Comparison of ENCODE assay signal across 1 cellular context in the genomic region with DNA sequence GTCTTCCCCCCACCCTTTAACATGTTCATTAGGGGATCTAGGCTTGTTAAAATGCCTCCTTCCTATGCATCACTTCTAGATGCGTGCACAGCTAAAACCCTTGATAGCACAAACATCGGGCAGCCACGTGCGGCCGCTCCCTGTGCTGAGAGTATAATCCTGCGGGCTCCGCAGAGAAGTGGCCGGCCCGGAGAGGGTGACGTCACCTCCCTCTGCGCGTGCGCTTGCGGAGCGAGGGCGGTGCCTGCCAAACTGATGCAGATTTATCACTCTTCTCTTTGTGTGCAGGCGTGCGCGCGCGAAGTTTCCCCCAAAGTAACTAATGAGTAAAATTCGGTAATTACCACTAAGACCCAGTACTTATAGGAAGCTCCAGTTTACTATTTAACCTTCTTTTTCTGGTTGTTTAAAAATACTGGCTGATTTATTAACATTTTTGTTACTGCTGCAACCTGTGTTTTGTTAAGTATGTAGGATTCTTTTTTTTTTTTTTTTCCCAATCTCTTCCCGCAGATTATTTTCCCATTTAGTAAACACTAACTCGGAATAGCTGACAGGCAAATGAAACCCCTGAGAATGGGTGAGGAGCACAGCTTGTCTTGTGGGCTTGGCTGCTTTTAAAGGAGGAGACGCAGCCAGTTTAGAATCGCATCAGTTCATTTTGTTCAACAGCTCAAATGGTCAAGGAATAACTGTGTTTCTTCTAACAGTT.
TF ChIP-seq lines count a peak whose summit lies in the region.

No MANE protein-coding gene starts in this region.

TF ChIP-seq in HepG2, 621 proteins besides CTCF, POLR2A, EP300 and RAD21 (continued from another document):
- TF ChIP-seq, protein P1, sequence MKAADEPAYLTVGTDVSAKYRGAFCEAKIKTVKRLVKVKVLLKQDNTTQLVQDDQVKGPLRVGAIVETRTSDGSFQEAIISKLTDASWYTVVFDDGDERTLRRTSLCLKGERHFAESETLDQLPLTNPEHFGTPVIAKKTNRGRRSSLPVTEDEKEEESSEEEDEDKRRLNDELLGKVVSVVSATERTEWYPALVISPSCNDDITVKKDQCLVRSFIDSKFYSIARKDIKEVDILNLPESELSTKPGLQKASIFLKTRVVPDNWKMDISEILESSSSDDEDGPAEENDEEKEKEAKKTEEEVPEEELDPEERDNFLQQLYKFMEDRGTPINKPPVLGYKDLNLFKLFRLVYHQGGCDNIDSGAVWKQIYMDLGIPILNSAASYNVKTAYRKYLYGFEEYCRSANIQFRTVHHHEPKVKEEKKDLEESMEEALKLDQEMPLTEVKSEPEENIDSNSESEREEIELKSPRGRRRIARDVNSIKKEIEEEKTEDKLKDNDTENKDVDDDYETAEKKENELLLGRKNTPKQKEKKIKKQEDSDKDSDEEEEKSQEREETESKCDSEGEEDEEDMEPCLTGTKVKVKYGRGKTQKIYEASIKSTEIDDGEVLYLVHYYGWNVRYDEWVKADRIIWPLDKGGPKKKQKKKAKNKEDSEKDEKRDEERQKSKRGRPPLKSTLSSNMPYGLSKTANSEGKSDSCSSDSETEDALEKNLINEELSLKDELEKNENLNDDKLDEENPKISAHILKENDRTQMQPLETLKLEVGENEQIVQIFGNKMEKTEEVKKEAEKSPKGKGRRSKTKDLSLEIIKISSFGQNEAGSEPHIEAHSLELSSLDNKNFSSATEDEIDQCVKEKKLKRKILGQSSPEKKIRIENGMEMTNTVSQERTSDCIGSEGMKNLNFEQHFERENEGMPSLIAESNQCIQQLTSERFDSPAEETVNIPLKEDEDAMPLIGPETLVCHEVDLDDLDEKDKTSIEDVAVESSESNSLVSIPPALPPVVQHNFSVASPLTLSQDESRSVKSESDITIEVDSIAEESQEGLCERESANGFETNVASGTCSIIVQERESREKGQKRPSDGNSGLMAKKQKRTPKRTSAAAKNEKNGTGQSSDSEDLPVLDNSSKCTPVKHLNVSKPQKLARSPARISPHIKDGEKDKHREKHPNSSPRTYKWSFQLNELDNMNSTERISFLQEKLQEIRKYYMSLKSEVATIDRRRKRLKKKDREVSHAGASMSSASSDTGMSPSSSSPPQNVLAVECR (CRISPR knock-in tag; IDR thresholded peaks at IDR 0.05; ENCODE audit: borderline replicate concordance), result peak; percentile 51; the same call in 1 of the 2 replicates
- TF ChIP-seq, protein P2, sequence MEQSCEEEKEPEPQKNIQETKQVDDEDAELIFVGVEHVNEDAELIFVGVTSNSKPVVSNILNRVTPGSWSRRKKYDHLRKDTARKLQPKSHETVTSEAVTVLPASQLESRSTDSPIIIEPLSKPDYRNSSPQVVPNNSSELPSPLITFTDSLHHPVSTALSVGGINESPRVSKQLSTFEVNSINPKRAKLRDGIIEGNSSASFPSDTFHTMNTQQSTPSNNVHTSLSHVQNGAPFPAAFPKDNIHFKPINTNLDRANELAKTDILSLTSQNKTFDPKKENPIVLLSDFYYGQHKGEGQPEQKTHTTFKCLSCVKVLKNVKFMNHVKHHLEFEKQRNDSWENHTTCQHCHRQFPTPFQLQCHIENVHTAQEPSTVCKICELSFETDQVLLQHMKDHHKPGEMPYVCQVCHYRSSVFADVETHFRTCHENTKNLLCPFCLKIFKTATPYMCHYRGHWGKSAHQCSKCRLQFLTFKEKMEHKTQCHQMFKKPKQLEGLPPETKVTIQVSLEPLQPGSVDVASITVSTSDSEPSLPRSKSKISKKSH (CRISPR knock-in tag; IDR thresholded peaks at IDR 0.05; ENCODE audit: borderline replicate concordance), result no peak
- TF ChIP-seq HNRNPLL (IDR thresholded peaks at IDR 0.05; ENCODE audit: low read depth, low read length, poor library complexity, severe bottlenecking) (peak; percentile 63), SIN3A (IDR thresholded peaks at IDR 0.05; ENCODE audit: borderline replicate concordance, low read depth, low read length) (0 out of 2 replicates have a peak, but pooled peaks have one; percentile 30), THYN1 (CRISPR knock-in tag; IDR thresholded peaks at IDR 0.05; ENCODE audit: borderline replicate concordance, low read depth) (no peak), HDAC2 (CRISPR knock-in tag; IDR thresholded peaks at IDR 0.05) (0 out of 2 replicates have a peak, but pooled peaks have one; percentile 32), SAP130 (CRISPR knock-in tag; IDR thresholded peaks at IDR 0.05; ENCODE audit: low read depth) (peak; percentile 82), JUN (CRISPR knock-in tag; IDR thresholded peaks at IDR 0.05) (peak; percentile 85), ZNF703 (CRISPR knock-in tag; IDR thresholded peaks at IDR 0.05; ENCODE audit: borderline replicate concordance) (no peak), ZFP62 (CRISPR knock-in tag; IDR thresholded peaks at IDR 0.05) (no peak), MTA1 (CRISPR knock-in tag; IDR thresholded peaks at IDR 0.05; ENCODE audit: borderline replicate concordance) (no peak), MIER2 (CRISPR knock-in tag; IDR thresholded peaks at IDR 0.05) (no peak), NCOA2 (CRISPR knock-in tag; IDR thresholded peaks at IDR 0.05) (no peak), KLF16 (CRISPR knock-in tag; IDR thresholded peaks at IDR 0.05) (0 out of 4 replicates have a peak, but pooled peaks of 1 of the 2 experiments have one; percentile 17), KDM2A (CRISPR knock-in tag; IDR thresholded peaks at IDR 0.05; ENCODE audit: borderline replicate concordance, low read depth) (peak; percentile 41; the same call in 1 of the 2 replicates), RFX5 (IDR thresholded peaks at IDR 0.05; ENCODE audit: low read depth, low read length) (0 out of 2 replicates have a peak, but pooled peaks have one; percentile 30), JUND (CRISPR knock-in tag; IDR thresholded peaks at IDR 0.05) (peak; percentile 69), TP53 (CRISPR knock-in tag; conservative IDR thresholded peaks at IDR 0.05) (no peak), CREM (IDR thresholded peaks at IDR 0.05) (peak; percentile 65), CREM (CRISPR knock-in tag; IDR thresholded peaks at IDR 0.05) (no peak), ZNF883 (CRISPR knock-in tag; IDR thresholded peaks at IDR 0.05; ENCODE audit: not compliant biosample characterization) (peak; percentile 55), KLF12 (CRISPR knock-in tag; IDR thresholded peaks at IDR 0.05; ENCODE audit: borderline replicate concordance) (no peak), ZNF292 (CRISPR knock-in tag; IDR thresholded peaks at IDR 0.05; ENCODE audit: borderline replicate concordance, low read depth) (peak; percentile 35; the same call in 1 of the 2 replicates), DMAP1 (CRISPR knock-in tag; IDR thresholded peaks at IDR 0.05) (peak; percentile 66; the same call in 1 of the 2 replicates), FOSL1 (CRISPR knock-in tag; IDR thresholded peaks at IDR 0.05; ENCODE audit: borderline replicate concordance) (no peak)
- TF ChIP-seq, protein P3, sequence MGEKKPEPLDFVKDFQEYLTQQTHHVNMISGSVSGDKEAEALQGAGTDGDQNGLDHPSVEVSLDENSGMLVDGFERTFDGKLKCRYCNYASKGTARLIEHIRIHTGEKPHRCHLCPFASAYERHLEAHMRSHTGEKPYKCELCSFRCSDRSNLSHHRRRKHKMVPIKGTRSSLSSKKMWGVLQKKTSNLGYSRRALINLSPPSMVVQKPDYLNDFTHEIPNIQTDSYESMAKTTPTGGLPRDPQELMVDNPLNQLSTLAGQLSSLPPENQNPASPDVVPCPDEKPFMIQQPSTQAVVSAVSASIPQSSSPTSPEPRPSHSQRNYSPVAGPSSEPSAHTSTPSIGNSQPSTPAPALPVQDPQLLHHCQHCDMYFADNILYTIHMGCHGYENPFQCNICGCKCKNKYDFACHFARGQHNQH (CRISPR knock-in tag; IDR thresholded peaks at IDR 0.05), result no peak
- TF ChIP-seq, protein P4, sequence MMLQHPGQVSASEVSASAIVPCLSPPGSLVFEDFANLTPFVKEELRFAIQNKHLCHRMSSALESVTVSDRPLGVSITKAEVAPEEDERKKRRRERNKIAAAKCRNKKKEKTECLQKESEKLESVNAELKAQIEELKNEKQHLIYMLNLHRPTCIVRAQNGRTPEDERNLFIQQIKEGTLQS (CRISPR knock-in tag; IDR thresholded peaks at IDR 0.05), result peak; percentile 87
- TF ChIP-seq, protein P5, sequence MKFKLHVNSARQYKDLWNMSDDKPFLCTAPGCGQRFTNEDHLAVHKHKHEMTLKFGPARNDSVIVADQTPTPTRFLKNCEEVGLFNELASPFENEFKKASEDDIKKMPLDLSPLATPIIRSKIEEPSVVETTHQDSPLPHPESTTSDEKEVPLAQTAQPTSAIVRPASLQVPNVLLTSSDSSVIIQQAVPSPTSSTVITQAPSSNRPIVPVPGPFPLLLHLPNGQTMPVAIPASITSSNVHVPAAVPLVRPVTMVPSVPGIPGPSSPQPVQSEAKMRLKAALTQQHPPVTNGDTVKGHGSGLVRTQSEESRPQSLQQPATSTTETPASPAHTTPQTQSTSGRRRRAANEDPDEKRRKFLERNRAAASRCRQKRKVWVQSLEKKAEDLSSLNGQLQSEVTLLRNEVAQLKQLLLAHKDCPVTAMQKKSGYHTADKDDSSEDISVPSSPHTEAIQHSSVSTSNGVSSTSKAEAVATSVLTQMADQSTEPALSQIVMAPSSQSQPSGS (CRISPR knock-in tag; IDR thresholded peaks at IDR 0.05), result peak; percentile 99
- TF ChIP-seq, protein P6, sequence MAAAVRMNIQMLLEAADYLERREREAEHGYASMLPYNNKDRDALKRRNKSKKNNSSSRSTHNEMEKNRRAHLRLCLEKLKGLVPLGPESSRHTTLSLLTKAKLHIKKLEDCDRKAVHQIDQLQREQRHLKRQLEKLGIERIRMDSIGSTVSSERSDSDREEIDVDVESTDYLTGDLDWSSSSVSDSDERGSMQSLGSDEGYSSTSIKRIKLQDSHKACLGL (CRISPR knock-in tag; IDR thresholded peaks at IDR 0.05), result peak; percentile 33; the same call in 1 of the 2 replicates
- TF ChIP-seq, protein P7, sequence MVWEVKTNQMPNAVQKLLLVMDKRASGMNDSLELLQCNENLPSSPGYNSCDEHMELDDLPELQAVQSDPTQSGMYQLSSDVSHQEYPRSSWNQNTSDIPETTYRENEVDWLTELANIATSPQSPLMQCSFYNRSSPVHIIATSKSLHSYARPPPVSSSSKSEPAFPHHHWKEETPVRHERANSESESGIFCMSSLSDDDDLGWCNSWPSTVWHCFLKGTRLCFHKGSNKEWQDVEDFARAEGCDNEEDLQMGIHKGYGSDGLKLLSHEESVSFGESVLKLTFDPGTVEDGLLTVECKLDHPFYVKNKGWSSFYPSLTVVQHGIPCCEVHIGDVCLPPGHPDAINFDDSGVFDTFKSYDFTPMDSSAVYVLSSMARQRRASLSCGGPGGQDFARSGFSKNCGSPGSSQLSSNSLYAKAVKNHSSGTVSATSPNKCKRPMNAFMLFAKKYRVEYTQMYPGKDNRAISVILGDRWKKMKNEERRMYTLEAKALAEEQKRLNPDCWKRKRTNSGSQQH (CRISPR knock-in tag; IDR thresholded peaks at IDR 0.05; ENCODE audit: low read depth), result no peak
- TF ChIP-seq, protein P8, sequence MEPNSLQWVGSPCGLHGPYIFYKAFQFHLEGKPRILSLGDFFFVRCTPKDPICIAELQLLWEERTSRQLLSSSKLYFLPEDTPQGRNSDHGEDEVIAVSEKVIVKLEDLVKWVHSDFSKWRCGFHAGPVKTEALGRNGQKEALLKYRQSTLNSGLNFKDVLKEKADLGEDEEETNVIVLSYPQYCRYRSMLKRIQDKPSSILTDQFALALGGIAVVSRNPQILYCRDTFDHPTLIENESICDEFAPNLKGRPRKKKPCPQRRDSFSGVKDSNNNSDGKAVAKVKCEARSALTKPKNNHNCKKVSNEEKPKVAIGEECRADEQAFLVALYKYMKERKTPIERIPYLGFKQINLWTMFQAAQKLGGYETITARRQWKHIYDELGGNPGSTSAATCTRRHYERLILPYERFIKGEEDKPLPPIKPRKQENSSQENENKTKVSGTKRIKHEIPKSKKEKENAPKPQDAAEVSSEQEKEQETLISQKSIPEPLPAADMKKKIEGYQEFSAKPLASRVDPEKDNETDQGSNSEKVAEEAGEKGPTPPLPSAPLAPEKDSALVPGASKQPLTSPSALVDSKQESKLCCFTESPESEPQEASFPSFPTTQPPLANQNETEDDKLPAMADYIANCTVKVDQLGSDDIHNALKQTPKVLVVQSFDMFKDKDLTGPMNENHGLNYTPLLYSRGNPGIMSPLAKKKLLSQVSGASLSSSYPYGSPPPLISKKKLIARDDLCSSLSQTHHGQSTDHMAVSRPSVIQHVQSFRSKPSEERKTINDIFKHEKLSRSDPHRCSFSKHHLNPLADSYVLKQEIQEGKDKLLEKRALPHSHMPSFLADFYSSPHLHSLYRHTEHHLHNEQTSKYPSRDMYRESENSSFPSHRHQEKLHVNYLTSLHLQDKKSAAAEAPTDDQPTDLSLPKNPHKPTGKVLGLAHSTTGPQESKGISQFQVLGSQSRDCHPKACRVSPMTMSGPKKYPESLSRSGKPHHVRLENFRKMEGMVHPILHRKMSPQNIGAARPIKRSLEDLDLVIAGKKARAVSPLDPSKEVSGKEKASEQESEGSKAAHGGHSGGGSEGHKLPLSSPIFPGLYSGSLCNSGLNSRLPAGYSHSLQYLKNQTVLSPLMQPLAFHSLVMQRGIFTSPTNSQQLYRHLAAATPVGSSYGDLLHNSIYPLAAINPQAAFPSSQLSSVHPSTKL (CRISPR knock-in tag; IDR thresholded peaks at IDR 0.05), result peak; percentile 37
